In the genomic region with DNA sequence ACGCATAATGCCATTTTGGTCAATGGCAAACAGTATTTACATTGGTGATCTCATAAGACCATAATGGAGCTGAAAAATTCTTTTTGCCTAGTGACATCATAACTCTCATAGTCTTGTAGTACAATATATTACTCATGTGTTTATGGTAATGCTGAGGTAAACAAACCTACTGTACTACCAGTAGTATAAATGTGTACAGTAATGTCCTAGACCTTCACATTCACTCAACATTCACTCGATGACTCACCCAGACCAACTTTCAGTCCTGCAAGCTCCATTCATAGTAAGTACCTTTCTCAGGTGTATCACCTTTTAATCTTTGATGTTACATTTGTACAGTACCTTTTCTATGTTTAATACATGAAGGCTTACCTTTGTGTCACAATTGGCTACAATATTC, we compare ENCODE assay signal across 17 cellular contexts.
DNase-seq lines count a peak whose midpoint lies in the region; ATAC-seq, FAIRE-seq and TF ChIP-seq lines count a peak whose summit lies in the region.
"Had no signal": no experiment of that assay in that cellular context is flagged by ENCODE, and none has a peak within 500 bp of the region (broad histone marks: within the 10 kb centered on the region; RNA-seq: fewer than 3 reads in every experiment).

No MANE protein-coding gene starts in this region.

- H3K9me3 ChIP-seq in kidney (ENCODE audit: control insufficient read depth in 1 of 2, low read length in 2 of 2) = no peaks in the 10 kb centered on the region

- no peak overlapping the region for H3K27ac ChIP-seq in epithelial cell of prostate
- no peak overlapping the region for H3K27ac ChIP-seq in kidney (ENCODE audit: low read depth in 2 of 2, low read length in 2 of 2)
- H3K27ac ChIP-seq: HL-60 had no signal

- intact Hi-C loops in kidney (cut with DNase I) = no loop called here

- no peak overlapping the region for H3K9ac ChIP-seq in kidney (ENCODE audit: low read length in 2 of 2)

- no peak for FAIRE-seq in kidney (lab: Jason Lieb, UNC)
- FAIRE-seq: A204.1, GM19239, H54, K562 had no signal

- no peaks in the 10 kb centered on the region for H3K36me3 ChIP-seq in kidney (ENCODE audit: control insufficient read depth in 1 of 2, insufficient read depth in 2 of 2, low read length in 2 of 2)

- TF ChIP-seq CTCF in kidney (IDR thresholded peaks at IDR 0.05; ENCODE audit: borderline replicate concordance, extremely low read depth, insufficient read depth) = no peak

- peaks cover 0 to 3% of the 10 kb centered on the region in 2 donors for H3K4me1 ChIP-seq in kidney (ENCODE audit: control insufficient read depth in 1 of 2, insufficient read depth in 1 of 2, low read depth in 1 of 2, low read length in 2 of 2)

- DNase-seq in DMS53 treated with DMSO at 0.1 percent for 48 hours (lab: John Stamatoyannopoulos, UW; ENCODE audit: unreplicated experiment) (peak; percentile 48), M059J (ENCODE audit: low read depth) (peak; percentile 26), epithelial cell of prostate (ENCODE audit: low read depth, low spot score) (peak; percentile 39), renal cortical epithelial cell (ENCODE audit: low read depth) (peak; percentile 2), kidney (no peak)
- DNase-seq: C1 segment of cervical spinal cord; Calu3; CD4-positive, alpha-beta T cell; DND-41; GF-D8 had no signal

- H3K4me3 ChIP-seq in kidney (ENCODE audit: low read length in 2 of 2) = no peak overlapping the region
- H3K4me3 ChIP-seq: K562 had no signal

- no peak for ATAC-seq in HG03520 (IDR thresholded peaks at IDR 0.05; ENCODE audit: unreplicated experiment)
- no peak for ATAC-seq in GM21390 (IDR thresholded peaks at IDR 0.05; ENCODE audit: unreplicated experiment)
- ATAC-seq: K562 had no signal
